In genomic region chr2:18521084-18521483, GRCh38 we compare ENCODE assay signal across 8 cellular contexts. TPM values are rescaled to one million over a fixed set of nuclear protein-coding genes. Genes with fewer than 3 reads are reported as not detected.
DNase-seq lines count a peak whose midpoint lies in the region; ATAC-seq and TF ChIP-seq lines count a peak whose summit lies in the region.
"Had no signal": no experiment of that assay in that cellular context is flagged by ENCODE, and none has a peak within 500 bp of the region (broad histone marks: within the 10 kb centered on the region; RNA-seq: fewer than 3 reads in every experiment).

No MANE protein-coding gene starts in this region.

- H3K4me3 Mint-ChIP-seq in CD8-positive, alpha-beta T cell: no peak overlapping the region
- no peak overlapping the region for H3K4me3 Mint-ChIP-seq in CD4-positive, alpha-beta T cell

- H3K9ac ChIP-seq in adipocyte (ENCODE audit: low read length) (peak overlapping the region; percentile 28), muscle layer of colon (ENCODE audit: low read length) (no peak overlapping the region)
- H3K9ac ChIP-seq: BLaER1 had no signal

- H3K9me3 ChIP-seq in adipocyte (ENCODE audit: control insufficient read depth, low read length) (no peaks in the 10 kb centered on the region), heart left ventricle (no peaks in the 10 kb centered on the region), muscle layer of colon (ENCODE audit: low read length) (no peaks in the 10 kb centered on the region), tibial artery (no peaks in the 10 kb centered on the region)
- H3K9me3 ChIP-seq in CD8-positive, alpha-beta T cell (ENCODE audit: low read length): no peaks in the 10 kb centered on the region
- H3K9me3 ChIP-seq in CD4-positive, alpha-beta T cell (ENCODE audit: control insufficient read depth, low read length): no peaks in the 10 kb centered on the region
- H3K9me3 ChIP-seq: BLaER1 had no signal

- H3K27ac Mint-ChIP-seq in CD8-positive, alpha-beta T cell: no peak overlapping the region
- H3K27ac Mint-ChIP-seq in CD4-positive, alpha-beta T cell: no peak overlapping the region

- H3K9me3 Mint-ChIP-seq in CD8-positive, alpha-beta T cell: no peaks in the 10 kb centered on the region
- H3K9me3 Mint-ChIP-seq in CD4-positive, alpha-beta T cell: no peaks in the 10 kb centered on the region

- POLR2A ChIA-PET in CD8-positive, alpha-beta T cell (lab: Charles Lee): interaction anchor here (1.4 kb wide), 1 partner anchor 38 kb away, joined by 3 read pairs; no protein-coding TSS in a partner anchor
- POLR2A ChIA-PET in CD4-positive, alpha-beta T cell (lab: Charles Lee): interaction anchor here (1.6 kb wide), 1 partner anchor 39 kb away, joined by 4 read pairs; the partner anchor contains the start of gene RDH14

- H3K4me1 ChIP-seq in adipocyte (ENCODE audit: control insufficient read depth, insufficient read depth, low read length) (peaks cover 33% of the 10 kb centered on the region), heart left ventricle (peaks cover 0 to 39% (median 18%) of the 10 kb centered on the region in 12 donors), muscle layer of colon (ENCODE audit: insufficient read depth, low read length) (peaks cover 32% of the 10 kb centered on the region), tibial artery (peaks cover 0 to 36% (median 20%) of the 10 kb centered on the region in 4 donors)
- H3K4me1 ChIP-seq in CD8-positive, alpha-beta T cell (ENCODE audit: insufficient read depth, low read length): no peaks in the 10 kb centered on the region
- H3K4me1 ChIP-seq: BLaER1 had no signal

- WGBS in heart left ventricle, 4 donors: 34 to 50% (median 40%) methylated on average over 7 of the region's 7 CpGs

- no peak for TF ChIP-seq POLR2A in heart left ventricle (IDR thresholded peaks at IDR 0.05)

- H3K27ac ChIP-seq in heart left ventricle (peak overlapping the region; percentile 25 to 79 (median 62)), muscle layer of colon (ENCODE audit: low read depth, low read length) (peak overlapping the region; percentile 16), tibial artery (peak overlapping the region; percentile 70 to 76)
- no peak overlapping the region for H3K27ac ChIP-seq in CD8-positive, alpha-beta T cell (ENCODE audit: low read depth, low read length)
- no peak overlapping the region for H3K27ac ChIP-seq in CD4-positive, alpha-beta T cell (ENCODE audit: low read depth, low read length)
- H3K27ac ChIP-seq: BLaER1 had no signal

- no peak for DNase-seq in adipocyte (ENCODE audit: low read depth)
- DNase-seq in heart left ventricle: no peak
- no peak for DNase-seq in tibial artery
- no peak for DNase-seq in CD8-positive, alpha-beta T cell
- no peak for DNase-seq in AG20443 (ENCODE audit: low spot score)
- DNase-seq in CD4-positive, alpha-beta T cell: no peak

- no peaks in the 10 kb centered on the region for H3K27me3 ChIP-seq in adipocyte (replicated peaks; ENCODE audit: control insufficient read depth, insufficient read depth, low read length)
- no peaks in the 10 kb centered on the region for H3K27me3 ChIP-seq in heart left ventricle
- H3K27me3 ChIP-seq in muscle layer of colon (ENCODE audit: control insufficient read depth in 1 of 2, insufficient read depth in 2 of 2, low read length in 2 of 2): no peaks in the 10 kb centered on the region
- no peaks in the 10 kb centered on the region for H3K27me3 ChIP-seq in tibial artery
- no peaks in the 10 kb centered on the region for H3K27me3 ChIP-seq in CD8-positive, alpha-beta T cell (ENCODE audit: insufficient read depth, low read length)
- H3K27me3 ChIP-seq in CD4-positive, alpha-beta T cell (ENCODE audit: control insufficient read depth, insufficient read depth, low read length): no peaks in the 10 kb centered on the region
- H3K27me3 ChIP-seq: BLaER1 had no signal

- peaks cover 25% of the 10 kb centered on the region for H3K27me3 Mint-ChIP-seq in CD8-positive, alpha-beta T cell (ENCODE audit: low read depth)
- peaks cover 38% of the 10 kb centered on the region for H3K27me3 Mint-ChIP-seq in CD4-positive, alpha-beta T cell

- H3K4me3 ChIP-seq in adipocyte (ENCODE audit: low read length): no peak overlapping the region
- H3K4me3 ChIP-seq in heart left ventricle: peak overlapping the region in 7 of 12 donors; percentile 6 to 39 (median 31)
- H3K4me3 ChIP-seq in muscle layer of colon (ENCODE audit: low read depth in 1 of 2, low read length in 2 of 2): no peak overlapping the region
- no peak overlapping the region for H3K4me3 ChIP-seq in tibial artery
- no peak overlapping the region for H3K4me3 ChIP-seq in CD8-positive, alpha-beta T cell (ENCODE audit: low read depth, low read length)
- H3K4me3 ChIP-seq: BLaER1 had no signal

- CTCF ChIA-PET in CD8-positive, alpha-beta T cell (lab: Charles Lee): interaction anchor here (0.7 to 4.8 kb wide), 25 partner anchors 8 to 1348 kb away, joined by 3 to 102 read pairs (median 5); partner anchors contain the start of gene RDH14
- CTCF ChIA-PET in CD4-positive, alpha-beta T cell (lab: Charles Lee): interaction anchor here (0.7 to 2.4 kb wide), 3 partner anchors 11 to 1348 kb away, joined by 3 to 10 read pairs (median 3); no protein-coding TSS in a partner anchor

- TF ChIP-seq CTCF in heart left ventricle (IDR thresholded peaks at IDR 0.05) (no peak), tibial artery (IDR thresholded peaks at IDR 0.05) (no peak)
- TF ChIP-seq CTCF in CD8-positive, alpha-beta T cell (IDR thresholded peaks at IDR 0.05): no peak
- TF ChIP-seq CTCF in CD4-positive, alpha-beta T cell (IDR thresholded peaks at IDR 0.05): no peak

- no peaks in the 10 kb centered on the region for H3K36me3 ChIP-seq in adipocyte (ENCODE audit: control insufficient read depth, insufficient read depth, low read length, severe bottlenecking)
- no peaks in the 10 kb centered on the region for H3K36me3 ChIP-seq in heart left ventricle
- H3K36me3 ChIP-seq in muscle layer of colon (ENCODE audit: insufficient read depth, low read length): no peaks in the 10 kb centered on the region
- no peaks in the 10 kb centered on the region for H3K36me3 ChIP-seq in tibial artery
- no peaks in the 10 kb centered on the region for H3K36me3 ChIP-seq in CD8-positive, alpha-beta T cell (ENCODE audit: insufficient read depth, low read length)
- H3K36me3 ChIP-seq: BLaER1 had no signal

- no peaks in the 10 kb centered on the region for H3K4me1 Mint-ChIP-seq in CD8-positive, alpha-beta T cell (ENCODE audit: low read depth)
- H3K4me1 Mint-ChIP-seq in CD4-positive, alpha-beta T cell (ENCODE audit: low read depth): no peaks in the 10 kb centered on the region

- no peaks in the 10 kb centered on the region for H3K36me3 Mint-ChIP-seq in CD8-positive, alpha-beta T cell
- H3K36me3 Mint-ChIP-seq in CD4-positive, alpha-beta T cell (ENCODE audit: low read depth): no peaks in the 10 kb centered on the region

- intact Hi-C loops in heart left ventricle (cut with DNase I) (loop anchor here (2.0 to 10.0 kb wide), 15 partner anchors 36 to 1342 kb away; partner anchors contain the start of genes RDH14 (in 2 of the 10) and OSR1 (in 1 of the 10)), tibial artery (cut with DNase I; ENCODE audit: low total_unique reads) (loop anchor here (5.0 kb wide), 4 partner anchors 84 to 1341 kb away; no protein-coding TSS in a partner anchor)
- intact Hi-C loops in CD8-positive, alpha-beta T cell (cut with DNase I, micrococcal nuclease): loop anchor here (2.0 to 10.0 kb wide), 4 partner anchors 224 to 1578 kb away; no protein-coding TSS in a partner anchor
- intact Hi-C loops in CD4-positive, alpha-beta T cell (cut with DNase I, micrococcal nuclease): loop anchor here (2.0 to 10.0 kb wide), 4 partner anchors 224 to 1574 kb away; no protein-coding TSS in a partner anchor

- peak in 3 of 4 donors; percentile 16 to 29 (median 26) for ATAC-seq in heart left ventricle
- ATAC-seq in CD8-positive, alpha-beta T cell: no peak
- no peak for ATAC-seq in CD4-positive, alpha-beta T cell (ENCODE audit: poor library complexity)

RNA-seq across cellular contexts. Expression of gene RDH14, which starts 39.4 kb away (rescaled TPM):
- total RNA-seq in heart left ventricle: 10 to 100 TPM; 40.0 to 70.7 (median 49.0) TPM
- 10 to 100 TPM; 33.9 to 41.0 TPM for polyA plus RNA-seq in heart left ventricle
- 10 to 100 TPM; 12.5 to 13.2 TPM for total RNA-seq in CD8-positive, alpha-beta T cell
- 10 to 100 TPM; 11.4 to 12.7 TPM for total RNA-seq in CD4-positive, alpha-beta T cell

Comparison
In these comparisons a context has a peak if more than half of its experiments do, and no peak if none do; other contexts are left out.
1. H3K4me3 ChIP-seq: peak in heart left ventricle (7 of 12); none in adipocyte (single experiment), muscle layer of colon (0 of 2), tibial artery (0 of 2) and CD8-positive, alpha-beta T cell (single experiment).
2. ATAC-seq: peak in heart left ventricle (3 of 4); none in CD8-positive, alpha-beta T cell (single experiment) and CD4-positive, alpha-beta T cell (single experiment).
3. H3K27ac ChIP-seq: peak in heart left ventricle (12 of 12), muscle layer of colon (single experiment) and tibial artery (2 of 2); none in CD8-positive, alpha-beta T cell (single experiment) and CD4-positive, alpha-beta T cell (single experiment).